Comparison of ENCODE assay signal across 9 cellular contexts in genomic region chr2:188511346-188511745, GRCh38.
"Had no signal": no experiment of that assay in that cellular context is flagged by ENCODE, and none has a peak within 500 bp of the region (broad histone marks: within the 10 kb centered on the region; RNA-seq: fewer than 3 reads in every experiment).

No MANE protein-coding gene starts in this region.

- H3K9me3 ChIP-seq: breast epithelium, neutrophil had no signal

- H3K27me3 Mint-ChIP-seq: activated CD4-positive, alpha-beta memory T cell treated with anti-CD3 and anti-CD28 coated beads, Interleukin-2, amount 10 ng/mL, durations not matched to agents 7 days and 5 days; naive B cell had no signal

- H3K36me3 Mint-ChIP-seq: naive B cell had no signal

- H3K27ac ChIP-seq: breast epithelium, neutrophil, skin epidermis had no signal

- H3K27ac Mint-ChIP-seq: activated CD4-positive, alpha-beta memory T cell treated with anti-CD3 and anti-CD28 coated beads, Interleukin-2, amount 10 ng/mL, durations not matched to agents 7 days and 5 days; activated T-cell treated with anti-CD3 and anti-CD28 coated beads, Interleukin-2, amount 50 U/mL, for 72 hours; naive B cell had no signal

- DNase-seq: activated CD4-positive, alpha-beta memory T cell treated with anti-CD3 and anti-CD28 coated beads, Interleukin-2, amount 10 ng/mL, durations not matched to agents 7 days and 5 days; activated CD4-positive, alpha-beta T cell treated with anti-CD3 and anti-CD28 coated beads for 1 hour; activated CD8-positive, alpha-beta memory T cell treated with anti-CD3 and anti-CD28 coated beads, Interleukin-2, amount 50 U/mL, for 4 hours; activated T-cell treated with anti-CD3 and anti-CD28 coated beads, Interleukin-2, amount 50 U/mL, for 72 hours; aorta; naive B cell had no signal

- H3K4me1 Mint-ChIP-seq: activated CD4-positive, alpha-beta memory T cell treated with anti-CD3 and anti-CD28 coated beads, Interleukin-2, amount 10 ng/mL, durations not matched to agents 7 days and 5 days; naive B cell had no signal

- H3K9me3 Mint-ChIP-seq: activated CD4-positive, alpha-beta memory T cell treated with anti-CD3 and anti-CD28 coated beads, Interleukin-2, amount 10 ng/mL, durations not matched to agents 7 days and 5 days; activated T-cell treated with anti-CD3 and anti-CD28 coated beads, Interleukin-2, amount 50 U/mL, for 72 hours; naive B cell had no signal

- H3K4me1 ChIP-seq: breast epithelium had no signal

- H3K27me3 ChIP-seq: breast epithelium, neutrophil had no signal

- H3K4me3 Mint-ChIP-seq: activated CD4-positive, alpha-beta memory T cell treated with anti-CD3 and anti-CD28 coated beads, Interleukin-2, amount 10 ng/mL, durations not matched to agents 7 days and 5 days; activated T-cell treated with anti-CD3 and anti-CD28 coated beads, Interleukin-2, amount 50 U/mL, for 72 hours; naive B cell had no signal
